Comparison of ENCODE assay signal across 19 cellular contexts in the genomic region with DNA sequence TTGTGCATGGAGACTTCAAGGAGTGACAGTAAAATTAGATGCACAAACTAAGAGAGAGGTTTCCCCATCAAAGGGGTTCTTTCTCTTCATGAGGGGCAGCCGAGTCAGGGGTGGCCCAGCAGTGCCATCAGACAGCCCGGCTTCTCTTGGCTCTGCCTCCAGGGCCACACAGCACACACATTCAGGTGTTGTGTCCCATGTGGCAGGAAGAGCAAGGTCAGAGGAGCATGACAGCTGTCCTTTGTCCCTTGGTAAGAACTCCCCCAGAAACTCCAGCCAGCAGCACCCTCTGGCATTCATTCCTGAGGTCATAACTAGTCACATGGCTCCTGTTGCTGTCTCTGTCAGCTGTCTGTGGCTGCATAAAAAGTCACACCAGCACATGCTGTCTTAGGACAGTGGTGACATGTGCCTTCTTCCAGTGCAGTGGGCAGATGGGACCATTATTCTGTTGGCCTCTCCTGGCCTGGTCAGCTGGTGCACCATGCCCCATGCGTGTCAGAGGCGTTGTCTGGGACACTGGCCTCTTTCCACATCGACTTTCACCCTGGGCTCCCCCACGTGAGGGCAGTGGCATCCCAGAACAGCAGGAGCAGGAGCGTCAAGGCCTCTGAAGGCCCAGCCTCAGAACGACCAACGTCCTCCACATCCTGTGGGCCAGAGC.
DNase-seq lines count a peak whose midpoint lies in the region; ATAC-seq and TF ChIP-seq lines count a peak whose summit lies in the region.
"Had no signal": no experiment of that assay in that cellular context is flagged by ENCODE, and none has a peak within 500 bp of the region (broad histone marks: within the 10 kb centered on the region; RNA-seq: fewer than 3 reads in every experiment).

No MANE protein-coding gene starts in this region.

- no peak overlapping the region for H3K4me3 Mint-ChIP-seq in activated naive CD4-positive, alpha-beta T cell treated with anti-CD3 and anti-CD28 coated beads, Interleukin-2, amount 10 ng/mL, durations not matched to agents 7 days and 5 days
- H3K4me3 Mint-ChIP-seq: natural killer cell treated with Interleukin-12 subunit alpha and Interleukin-12 subunit beta and Interleukin-15 and Interleukin-18, amount 100 ng/mL, for 72 hours had no signal

- no peaks in the 10 kb centered on the region for H3K4me1 Mint-ChIP-seq in activated naive CD4-positive, alpha-beta T cell treated with anti-CD3 and anti-CD28 coated beads, Interleukin-2, amount 10 ng/mL, durations not matched to agents 7 days and 5 days

- no peak overlapping the region for H3K27ac Mint-ChIP-seq in activated naive CD4-positive, alpha-beta T cell treated with anti-CD3 and anti-CD28 coated beads, Interleukin-2, amount 10 ng/mL, durations not matched to agents 7 days and 5 days
- H3K27ac Mint-ChIP-seq: activated T-helper 2 cell treated with anti-CD3 and anti-CD28 coated beads, Interferon-gamma antibody, Interleukin-2, Interleukin-4, amounts not matched to agents 10 μg/mL and 5 μg/mL and 100 μg/mL, durations not matched to agents 14 hours and 24 hours and 36 hours; natural killer cell treated with Interleukin-12 subunit alpha and Interleukin-12 subunit beta and Interleukin-15 and Interleukin-18, amount 100 ng/mL, for 72 hours had no signal

- intact Hi-C loops in sciatic nerve (cut with DNase I) = no loop called here

- no peaks in the 10 kb centered on the region for H3K27me3 Mint-ChIP-seq in activated naive CD4-positive, alpha-beta T cell treated with anti-CD3 and anti-CD28 coated beads, Interleukin-2, amount 10 ng/mL, durations not matched to agents 7 days and 5 days
- H3K27me3 Mint-ChIP-seq: natural killer cell treated with Interleukin-12 subunit alpha and Interleukin-12 subunit beta and Interleukin-15 and Interleukin-18, amount 100 ng/mL, for 72 hours had no signal

- H3K9me3 Mint-ChIP-seq in activated naive CD4-positive, alpha-beta T cell treated with anti-CD3 and anti-CD28 coated beads, Interleukin-2, amount 10 ng/mL, durations not matched to agents 7 days and 5 days = no peaks in the 10 kb centered on the region
- H3K9me3 Mint-ChIP-seq: activated T-helper 2 cell treated with anti-CD3 and anti-CD28 coated beads, Interferon-gamma antibody, Interleukin-2, Interleukin-4, amounts not matched to agents 10 μg/mL and 5 μg/mL and 100 μg/mL, durations not matched to agents 14 hours and 24 hours and 36 hours; natural killer cell treated with Interleukin-12 subunit alpha and Interleukin-12 subunit beta and Interleukin-15 and Interleukin-18, amount 100 ng/mL, for 72 hours had no signal

- H3K27ac ChIP-seq in HEK293 (ENCODE audit: extremely low read depth, low read depth, low read length) (no peak overlapping the region), cingulate gyrus (ENCODE audit: low read depth, low read length) (peak overlapping the region; percentile 19)
- H3K27ac ChIP-seq: BLaER1 treated with 17β-estradiol and CSF1 and Interleukin-3, amounts not matched to agents 10 nM and 100 nM; KMS-11 had no signal

- no peak for DNase-seq in left lobe of liver (ENCODE audit: low spot score)
- no peak for DNase-seq in sciatic nerve (ENCODE audit: low spot score)
- no peak for DNase-seq in cerebellar cortex (ENCODE audit: low spot score)
- no peak for DNase-seq in NCI-H146 treated with DMSO at 0.1 percent for 48 hours (lab: John Stamatoyannopoulos, UW; ENCODE audit: unreplicated experiment)
- no peak for DNase-seq in activated naive CD4-positive, alpha-beta T cell treated with anti-CD3 and anti-CD28 coated beads, Interleukin-2, amount 10 ng/mL, durations not matched to agents 7 days and 5 days
- no peak for DNase-seq in superior temporal gyrus (ENCODE audit: extremely low spot score)
- DNase-seq: ACHN; activated CD4-positive, alpha-beta T cell treated with anti-CD3 and anti-CD28 coated beads, Interleukin-2, amount 50 U/mL, for 48 hours; activated CD8-positive, alpha-beta memory T cell treated with anti-CD3 and anti-CD28 coated beads, Interleukin-2, amount 50 U/mL, for 4 hours; DMS79 treated with DMSO at 0.1 percent for 48 hours; NCI-H510A had no signal

- H3K4me1 ChIP-seq in HEK293 (ENCODE audit: control insufficient read depth, insufficient read depth, low read length) = no peaks in the 10 kb centered on the region
- H3K4me1 ChIP-seq: breast epithelium had no signal

- H3K4me3 ChIP-seq in HEK293 (ENCODE audit: low read depth, low read length) = no peak overlapping the region
- H3K4me3 ChIP-seq: BLaER1 treated with 17β-estradiol and CSF1 and Interleukin-3, amounts not matched to agents 10 nM and 100 nM; breast epithelium had no signal

- CTCF ChIA-PET in HEK293 (lab: Yijun Ruan, JAX) = interaction anchor here (0.6 kb wide), 1 partner anchor 1577 kb away, joined by 4 read pairs; no protein-coding TSS in a partner anchor
- CTCF ChIA-PET in activated naive CD4-positive, alpha-beta T cell treated with anti-CD3 and anti-CD28 coated beads, Interleukin-2, amount 10 ng/mL, durations not matched to agents 7 days and 5 days (lab: Charles Lee) = no interaction called here

- no peak for TF ChIP-seq CTCF in HEK293 (tag by site-specific recombination; IDR thresholded peaks at IDR 0.05)

- no peaks in the 10 kb centered on the region for H3K36me3 Mint-ChIP-seq in activated naive CD4-positive, alpha-beta T cell treated with anti-CD3 and anti-CD28 coated beads, Interleukin-2, amount 10 ng/mL, durations not matched to agents 7 days and 5 days
- H3K36me3 Mint-ChIP-seq: natural killer cell treated with Interleukin-12 subunit alpha and Interleukin-12 subunit beta and Interleukin-15 and Interleukin-18, amount 100 ng/mL, for 72 hours had no signal

- ATAC-seq in left lobe of liver (peak; percentile 67), sciatic nerve (peak; percentile 29)
- ATAC-seq: natural killer cell treated with Interleukin-12 subunit alpha and Interleukin-12 subunit beta and Interleukin-15 and Interleukin-18, amount 100 ng/mL, for 72 hours; Panc1 had no signal

- peaks cover 11 to 83% of the 10 kb centered on the region in 2 experiments for H3K36me3 ChIP-seq in HEK293 (ENCODE audit: control insufficient read depth in 2 of 2, insufficient read depth in 1 of 2, low read length in 2 of 2)

- POLR2A ChIA-PET in HEK293 (lab: Yijun Ruan, JAX) = no interaction called here

- H3K9me3 ChIP-seq in HEK293 (ENCODE audit: control insufficient read depth, insufficient read depth, low read depth, low read length) = no peaks in the 10 kb centered on the region
- H3K9me3 ChIP-seq: BLaER1 treated with 17β-estradiol and CSF1 and Interleukin-3, amounts not matched to agents 10 nM and 100 nM; breast epithelium had no signal

TF ChIP-seq in HEK293, 187 proteins besides CTCF, POLR2A, EP300 and RAD21:
- TF ChIP-seq SCRT2 (tag by site-specific recombination; IDR thresholded peaks at IDR 0.05) = peak; percentile 60; the same call in 1 of the 2 replicates
- TF ChIP-seq, protein P1, sequence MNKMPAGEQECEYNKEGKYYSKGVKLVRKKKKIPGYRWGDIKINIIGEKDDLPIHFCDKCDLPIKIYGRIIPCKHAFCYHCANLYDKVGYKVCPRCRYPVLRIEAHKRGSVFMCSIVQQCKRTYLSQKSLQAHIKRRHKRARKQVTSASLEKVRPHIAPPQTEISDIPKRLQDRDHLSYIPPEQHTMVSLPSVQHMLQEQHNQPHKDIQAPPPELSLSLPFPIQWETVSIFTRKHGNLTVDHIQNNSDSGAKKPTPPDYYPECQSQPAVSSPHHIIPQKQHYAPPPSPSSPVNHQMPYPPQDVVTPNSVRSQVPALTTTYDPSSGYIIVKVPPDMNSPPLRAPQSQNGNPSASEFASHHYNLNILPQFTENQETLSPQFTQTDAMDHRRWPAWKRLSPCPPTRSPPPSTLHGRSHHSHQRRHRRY (tag by site-specific recombination; IDR thresholded peaks at IDR 0.05) = no peak
